In the genomic region with DNA sequence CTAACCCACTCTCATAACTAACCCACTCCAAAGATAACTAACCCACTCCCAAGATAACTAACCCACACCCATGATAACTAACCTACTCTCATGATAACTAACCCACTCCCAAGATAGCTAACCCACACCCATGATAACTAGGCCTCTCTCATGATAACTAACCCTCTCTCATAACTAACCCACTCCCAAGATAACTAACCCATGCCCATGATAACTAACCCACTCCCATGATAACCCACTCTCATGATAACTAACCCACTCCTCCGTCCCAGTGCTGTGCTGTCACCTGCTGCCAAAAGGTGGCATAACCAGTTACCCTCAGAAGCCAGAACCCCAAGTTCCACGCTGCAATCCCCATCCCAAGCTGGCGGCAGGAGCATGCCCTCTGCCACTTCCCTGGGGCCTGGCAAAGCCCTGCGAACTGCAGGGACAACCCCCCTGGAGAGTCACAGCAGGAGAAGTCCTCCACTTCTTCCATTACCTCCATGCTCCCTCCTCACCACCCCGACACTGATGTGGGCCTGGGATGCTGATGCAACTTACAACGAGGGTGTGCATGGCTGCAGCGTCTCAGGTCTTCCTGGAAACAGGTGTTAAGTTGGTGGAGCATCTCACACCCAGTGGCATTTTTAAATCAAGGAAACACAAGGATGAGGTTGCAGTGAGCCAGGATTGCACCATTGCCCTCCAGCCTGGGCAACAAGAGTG, we compare ENCODE assay signal across 18 cellular contexts. TPM values are rescaled to one million over a fixed set of nuclear protein-coding genes. Genes with fewer than 3 reads are reported as not detected.
DNase-seq lines count a peak whose midpoint lies in the region; ATAC-seq, FAIRE-seq and TF ChIP-seq lines count a peak whose summit lies in the region.
"Had no signal": no experiment of that assay in that cellular context is flagged by ENCODE, and none has a peak within 500 bp of the region (broad histone marks: within the 10 kb centered on the region; RNA-seq: fewer than 3 reads in every experiment).

No MANE protein-coding gene starts in this region.

- TF ChIP-seq RAD21 in neural cell (conservative IDR thresholded peaks at IDR 0.05), result peak; percentile 20

- no peaks in the 10 kb centered on the region for H3K36me3 Mint-ChIP-seq in activated naive CD8-positive, alpha-beta T cell treated with anti-CD3 and anti-CD28 coated beads, Interleukin-2, amount 50 U/mL, for 24 hours (ENCODE audit: low read depth)

- no peaks in the 10 kb centered on the region for H3K27me3 ChIP-seq in neural cell (ENCODE audit: insufficient read depth, low read depth, low read length)
- H3K27me3 ChIP-seq in vagina, result no peaks in the 10 kb centered on the region
- H3K27me3 ChIP-seq: transverse colon had no signal

- H3K4me2 ChIP-seq in neural cell (ENCODE audit: low read length), result no peak overlapping the region
- H3K4me2 ChIP-seq: GM23338, SK-N-SH had no signal

- no peak overlapping the region for H3K27ac ChIP-seq in neural cell (ENCODE audit: low read length)
- H3K27ac ChIP-seq in vagina, result no peak overlapping the region
- H3K27ac ChIP-seq: skin epidermis, transverse colon had no signal

- DNase-seq in NCI-H2107 treated with DMSO at 0.1 percent for 48 hours (lab: John Stamatoyannopoulos, UW; ENCODE audit: unreplicated experiment) (peak; percentile 8), NCI-H2107 (lab: John Stamatoyannopoulos, UW) (no peak), GM12892 (ENCODE audit: insufficient read length) (no peak), vagina (ENCODE audit: extremely low spot score in 2 of 2) (no peak)
- DNase-seq in activated naive CD8-positive, alpha-beta T cell treated with anti-CD3 and anti-CD28 coated beads, Interleukin-2, amount 50 U/mL, for 24 hours, result no peak
- DNase-seq: activated naive CD4-positive, alpha-beta T cell treated with anti-CD3 and anti-CD28 coated beads, Interleukin-2, amount 50 U/mL, for 16 hours; cortex of kidney; DMS79; naive B cell; NCI-H1092 treated with DMSO at 0.1 percent for 48 hours; SK-N-SH; transverse colon had no signal

- peaks cover 12% of the 10 kb centered on the region for H3K9me3 Mint-ChIP-seq in activated naive CD8-positive, alpha-beta T cell treated with anti-CD3 and anti-CD28 coated beads, Interleukin-2, amount 50 U/mL, for 24 hours

- TF ChIP-seq EP300 in neural cell (conservative IDR thresholded peaks at IDR 0.05; ENCODE audit: poor library complexity, severe bottlenecking), result no peak

- TF ChIP-seq CTCF in neural cell (IDR thresholded peaks at IDR 0.05; ENCODE audit: poor library complexity, severe bottlenecking) (peak; percentile 19), vagina (IDR thresholded peaks at IDR 0.05) (no peak)

- H3K4me1 Mint-ChIP-seq in activated naive CD8-positive, alpha-beta T cell treated with anti-CD3 and anti-CD28 coated beads, Interleukin-2, amount 50 U/mL, for 24 hours, result peaks cover 6% of the 10 kb centered on the region

- ATAC-seq in activated naive CD8-positive, alpha-beta T cell treated with anti-CD3 and anti-CD28 coated beads, Interleukin-2, amount 50 U/mL, for 24 hours, result no peak
- no peak for ATAC-seq in HG03442 (IDR thresholded peaks at IDR 0.05; ENCODE audit: unreplicated experiment)
- no peak for ATAC-seq in HG03280 (IDR thresholded peaks at IDR 0.05; ENCODE audit: unreplicated experiment)
- ATAC-seq: GM23338 had no signal

- H3K4me1 ChIP-seq in vagina, result peaks cover 10% of the 10 kb centered on the region

- no peaks in the 10 kb centered on the region for H3K9me3 ChIP-seq in neural cell (ENCODE audit: low read length)
- no peaks in the 10 kb centered on the region for H3K9me3 ChIP-seq in vagina
- H3K9me3 ChIP-seq: SK-N-SH had no signal

- no peaks in the 10 kb centered on the region for H3K27me3 Mint-ChIP-seq in activated naive CD8-positive, alpha-beta T cell treated with anti-CD3 and anti-CD28 coated beads, Interleukin-2, amount 50 U/mL, for 24 hours

- no peak overlapping the region for H3K9ac ChIP-seq in neural cell (ENCODE audit: low read length)
- H3K9ac ChIP-seq: SK-N-SH had no signal

- intact Hi-C loops in vagina (cut with DNase I), result no loop called here

- no peaks in the 10 kb centered on the region for H3F3A ChIP-seq in neural cell (ENCODE audit: insufficient read depth, low read length, poor library complexity, severe bottlenecking)

- H3K4me3 Mint-ChIP-seq in activated naive CD8-positive, alpha-beta T cell treated with anti-CD3 and anti-CD28 coated beads, Interleukin-2, amount 50 U/mL, for 24 hours, result no peak overlapping the region
- H3K4me3 Mint-ChIP-seq: GM23338, naive B cell had no signal

- H3K9me2 ChIP-seq in neural cell (ENCODE audit: insufficient read depth, low read length), result no peaks in the 10 kb centered on the region
- H3K9me2 ChIP-seq: SK-N-SH had no signal

- H2AFZ ChIP-seq in neural cell (ENCODE audit: low read depth, low read length), result no peak overlapping the region
- H2AFZ ChIP-seq: GM23338 had no signal

- no peaks in the 10 kb centered on the region for H3K79me2 ChIP-seq in neural cell (replicated peaks; ENCODE audit: insufficient read depth, low read length)

- no peaks in the 10 kb centered on the region for H4K20me1 ChIP-seq in neural cell (ENCODE audit: insufficient read depth)

- no peaks in the 10 kb centered on the region for H3K36me3 ChIP-seq in neural cell (ENCODE audit: insufficient read depth, low read length)
- no peaks in the 10 kb centered on the region for H3K36me3 ChIP-seq in vagina
- H3K36me3 ChIP-seq: transverse colon had no signal

- FAIRE-seq in GM12892 (lab: Jason Lieb, UNC), result peak; percentile 9
- FAIRE-seq: A204.1 had no signal

- no peak overlapping the region for H3K4me3 ChIP-seq in neural cell (ENCODE audit: low read length)
- H3K4me3 ChIP-seq in vagina, result no peak overlapping the region
- H3K4me3 ChIP-seq: GM23338, skin epidermis, transverse colon had no signal

- H3K27ac Mint-ChIP-seq in activated naive CD8-positive, alpha-beta T cell treated with anti-CD3 and anti-CD28 coated beads, Interleukin-2, amount 50 U/mL, for 24 hours, result peak overlapping the region; percentile 59
- H3K27ac Mint-ChIP-seq: GM23338 had no signal

- TF ChIP-seq POLR2A in GM12892 (IDR thresholded peaks at IDR 0.05; ENCODE audit: low read depth, low read length) (no peak), vagina (IDR thresholded peaks at IDR 0.05) (no peak)

TF ChIP-seq in neural cell, 6 proteins besides CTCF, POLR2A, EP300 and RAD21:
- TF ChIP-seq EZH2 (IDR thresholded peaks at IDR 0.05; ENCODE audit: borderline replicate concordance, insufficient read depth, low read length, poor library complexity, severe bottlenecking) (no peak), TAF1 (IDR thresholded peaks at IDR 0.05; ENCODE audit: low read depth) (no peak), SMC3 (conservative IDR thresholded peaks at IDR 0.05; ENCODE audit: poor library complexity) (no peak), MXI1 (conservative IDR thresholded peaks at IDR 0.05; ENCODE audit: poor library complexity, severe bottlenecking) (no peak), POLR2AphosphoS5 (IDR thresholded peaks at IDR 0.05) (no peak)
- TF ChIP-seq, protein P1, sequence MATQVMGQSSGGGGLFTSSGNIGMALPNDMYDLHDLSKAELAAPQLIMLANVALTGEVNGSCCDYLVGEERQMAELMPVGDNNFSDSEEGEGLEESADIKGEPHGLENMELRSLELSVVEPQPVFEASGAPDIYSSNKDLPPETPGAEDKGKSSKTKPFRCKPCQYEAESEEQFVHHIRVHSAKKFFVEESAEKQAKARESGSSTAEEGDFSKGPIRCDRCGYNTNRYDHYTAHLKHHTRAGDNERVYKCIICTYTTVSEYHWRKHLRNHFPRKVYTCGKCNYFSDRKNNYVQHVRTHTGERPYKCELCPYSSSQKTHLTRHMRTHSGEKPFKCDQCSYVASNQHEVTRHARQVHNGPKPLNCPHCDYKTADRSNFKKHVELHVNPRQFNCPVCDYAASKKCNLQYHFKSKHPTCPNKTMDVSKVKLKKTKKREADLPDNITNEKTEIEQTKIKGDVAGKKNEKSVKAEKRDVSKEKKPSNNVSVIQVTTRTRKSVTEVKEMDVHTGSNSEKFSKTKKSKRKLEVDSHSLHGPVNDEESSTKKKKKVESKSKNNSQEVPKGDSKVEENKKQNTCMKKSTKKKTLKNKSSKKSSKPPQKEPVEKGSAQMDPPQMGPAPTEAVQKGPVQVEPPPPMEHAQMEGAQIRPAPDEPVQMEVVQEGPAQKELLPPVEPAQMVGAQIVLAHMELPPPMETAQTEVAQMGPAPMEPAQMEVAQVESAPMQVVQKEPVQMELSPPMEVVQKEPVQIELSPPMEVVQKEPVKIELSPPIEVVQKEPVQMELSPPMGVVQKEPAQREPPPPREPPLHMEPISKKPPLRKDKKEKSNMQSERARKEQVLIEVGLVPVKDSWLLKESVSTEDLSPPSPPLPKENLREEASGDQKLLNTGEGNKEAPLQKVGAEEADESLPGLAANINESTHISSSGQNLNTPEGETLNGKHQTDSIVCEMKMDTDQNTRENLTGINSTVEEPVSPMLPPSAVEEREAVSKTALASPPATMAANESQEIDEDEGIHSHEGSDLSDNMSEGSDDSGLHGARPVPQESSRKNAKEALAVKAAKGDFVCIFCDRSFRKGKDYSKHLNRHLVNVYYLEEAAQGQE (IDR thresholded peaks at IDR 0.05; ENCODE audit: borderline replicate concordance), result no peak

RNA-seq across cellular contexts. Expression of a gene that starts 30.8 kb away (rescaled TPM):
- 0.11 TPM for polyA plus RNA-seq in GM12892 (2012; ENCODE audit: missing spikeins)
- polyA plus RNA-seq in neural cell, result 0.04 and 0.14 TPM in 2 replicates
- polyA minus RNA-seq in neural cell, result 0.46 and 0.49 TPM in 2 replicates
- 32.9 TPM for total RNA-seq in vagina

RNA-seq across cellular contexts. Expression of a gene that starts 51.9 kb away (rescaled TPM):
- 5.5 TPM for polyA plus RNA-seq in GM12892 (2012; ENCODE audit: missing spikeins)
- polyA plus RNA-seq in neural cell, result 35.6 and 56.6 TPM in 2 replicates
- 35.9 and 51.1 TPM in 2 replicates for polyA minus RNA-seq in neural cell
- total RNA-seq in vagina, result 28.7 TPM
